ENCODE assay signal across 8 cellular contexts in genomic region chr13:41061914-41062837, GRCh38. TPM values are rescaled to one million over a fixed set of nuclear protein-coding genes. Genes with fewer than 3 reads are reported as not detected.
DNase-seq lines count a peak whose midpoint lies in the region; ATAC-seq and TF ChIP-seq lines count a peak whose summit lies in the region.

No MANE protein-coding gene starts in this region.

- H3K36me3 ChIP-seq in BJ (ENCODE audit: control insufficient read depth, insufficient read depth, low read length) = peaks cover 3% of the 10 kb centered on the region
- peaks cover 0 to 18% (median 0%) of the 10 kb centered on the region in 3 donors for H3K36me3 ChIP-seq in Peyer's patch
- peaks cover 5 to 18% (median 7%) of the 10 kb centered on the region in 4 donors for H3K36me3 ChIP-seq in upper lobe of left lung

- TF ChIP-seq EP300 in upper lobe of left lung (IDR thresholded peaks at IDR 0.05) = no peak

- TF ChIP-seq CTCF in BJ (IDR thresholded peaks at IDR 0.05; ENCODE audit: insufficient read depth, low read depth, low read length) (no peak), Peyer's patch (IDR thresholded peaks at IDR 0.05) (no peak), dorsolateral prefrontal cortex (IDR thresholded peaks at IDR 0.05 in 54 of 56, conservative IDR thresholded peaks at IDR 0.05 in 2 of 56; ENCODE audit: low read depth in 1 of 56, partially characterized antibody in 56 of 56) (peak in 1 of 56 donors; percentile 3), upper lobe of left lung (IDR thresholded peaks at IDR 0.05) (peak in 1 of 6 experiments; percentile 10)

- intact Hi-C loops in dorsolateral prefrontal cortex (cut with DNase I) = loop anchor here (1.0 to 5.0 kb wide), 8 partner anchors 70 to 290 kb away; partner anchors contain the start of genes MRPS31 (in 2 of the 2), KBTBD6 (in 1 of the 2), KBTBD7 (in 1 of the 2) and MTRF1 (in 1 of the 2)

- 6% methylated on average over 24 of the region's 24 CpGs for WGBS in upper lobe of left lung, 2 donors

- CTCF ChIA-PET in BJ (lab: Yijun Ruan, JAX) = interaction anchor here (1.5 kb wide), 1 partner anchor 12 kb away, joined by 3 read pairs; no protein-coding TSS in a partner anchor

- peak overlapping the region; percentile 90 to 99 (median 95) for H3K27ac ChIP-seq in Peyer's patch
- peak overlapping the region; percentile 96 to 100 (median 99) for H3K27ac ChIP-seq in dorsolateral prefrontal cortex
- H3K27ac ChIP-seq in upper lobe of left lung = peak overlapping the region; percentile 89 to 99 (median 96)

- peak overlapping the region; percentile 80 for H3K4me3 ChIP-seq in BJ (ENCODE audit: low read depth, low read length)
- peak overlapping the region; percentile 68 to 94 (median 78) for H3K4me3 ChIP-seq in Peyer's patch
- H3K4me3 ChIP-seq in dorsolateral prefrontal cortex = peak overlapping the region; percentile 70 to 98 (median 90)
- H3K4me3 ChIP-seq in upper lobe of left lung = peak overlapping the region; percentile 65 to 91 (median 75)

- no peak for TF ChIP-seq POLR2A in Peyer's patch (IDR thresholded peaks at IDR 0.05)
- no peak for TF ChIP-seq POLR2A in upper lobe of left lung (IDR thresholded peaks at IDR 0.05)

- POLR2A ChIA-PET in BJ (lab: Charles Lee) = interaction anchor here (0.6 kb wide), 1 partner anchor 132 kb away, joined by 3 read pairs; the partner anchor contains the start of gene KBTBD7

- H3K4me1 ChIP-seq in Peyer's patch (peaks cover 0 to 59% (median 0%) of the 10 kb centered on the region in 4 donors), upper lobe of left lung (peaks cover 35 to 45% (median 40%) of the 10 kb centered on the region in 4 donors)

- H3K27me3 ChIP-seq in BJ (ENCODE audit: control insufficient read depth, insufficient read depth, low read length) (no peaks in the 10 kb centered on the region), Peyer's patch (no peaks in the 10 kb centered on the region), dorsolateral prefrontal cortex (no peaks in the 10 kb centered on the region), upper lobe of left lung (no peaks in the 10 kb centered on the region)

- ATAC-seq in GM18909 (IDR thresholded peaks at IDR 0.05; ENCODE audit: poor library complexity, unreplicated experiment) = peak; percentile 34
- ATAC-seq in HG03103 (IDR thresholded peaks at IDR 0.05; ENCODE audit: low read depth, unreplicated experiment) = peak; percentile 24
- peak; percentile 67 to 82 for ATAC-seq in upper lobe of left lung (ENCODE audit: low FRiP score in 2 of 2)

- H3K9me3 ChIP-seq in Peyer's patch = no peaks in the 10 kb centered on the region
- no peaks in the 10 kb centered on the region for H3K9me3 ChIP-seq in upper lobe of left lung

- DNase-seq in BJ (ENCODE audit: low read depth) (no peak), Peyer's patch (no peak), dorsolateral prefrontal cortex (peak in 1 of 10 donors; percentile 42), lung microvascular endothelial cell (ENCODE audit: low read depth in 2 of 2) (peak; percentile 82 to 83), upper lobe of left lung (no peak), NCI-H345 (lab: John Stamatoyannopoulos, UW) (no peak)

RNA-seq across cellular contexts. Expression of gene WBP4, which starts 0.9 kb away (rescaled TPM):
- polyA plus RNA-seq in BJ (2011; rRNA removed) = 4.9 and 10.6 TPM in 2 replicates
- 2.2 and 2.4 TPM in 2 replicates for polyA minus RNA-seq in BJ (2011; rRNA and poly(A)+ RNA removed)
- total RNA-seq in Peyer's patch (10 to 100 TPM in 1 of 4 donors, 1 to 10 TPM in 3; 8.4 to 13.2 (median 8.6) TPM), dorsolateral prefrontal cortex (10 to 100 TPM; 10.6 to 23.8 (median 17.6) TPM), lung microvascular endothelial cell (5.0 and 6.9 TPM in 2 replicates), upper lobe of left lung (10 to 100 TPM in 2 of 6 donors, 1 to 10 TPM in 4; 7.0 to 18.3 (median 8.9) TPM)

RNA-seq across cellular contexts. Expression of gene ELF1, which starts 43.1 kb away (rescaled TPM):
- 35.8 and 41.7 TPM in 2 replicates for polyA plus RNA-seq in BJ (2011; rRNA removed)
- 27.1 and 28.3 TPM in 2 replicates for polyA minus RNA-seq in BJ (2011; rRNA and poly(A)+ RNA removed)
- total RNA-seq in Peyer's patch (100 to 1,000 TPM in 2 of 4 donors, 10 to 100 TPM in 2; 77.7 to 145 (median 106) TPM), dorsolateral prefrontal cortex (10 to 100 TPM in 119 of 120 experiments, 1 to 10 TPM in 1; 9.7 to 41.8 (median 20.2) TPM), lung microvascular endothelial cell (61.9 and 80.8 TPM in 2 replicates), upper lobe of left lung (100 to 1,000 TPM in 1 of 6 donors, 10 to 100 TPM in 5; 52.6 to 134 (median 78.6) TPM)

Comparison
In these comparisons a context has a peak if more than half of its experiments do, and no peak if none do; other contexts are left out.
1. DNase-seq: peak in lung microvascular endothelial cell (2 of 2); none in BJ (single experiment), Peyer's patch (0 of 3), upper lobe of left lung (0 of 2) and NCI-H345 (single experiment).
2. ATAC-seq: peak in every context shown above with its lines; median percentile 74 in upper lobe of left lung; 34 in GM18909; 24 in HG03103.
3. Peak in every context shown above with its lines, with median percentiles within 50 percentile points of each other: H3K4me3 ChIP-seq and H3K27ac ChIP-seq.